In the genomic region with DNA sequence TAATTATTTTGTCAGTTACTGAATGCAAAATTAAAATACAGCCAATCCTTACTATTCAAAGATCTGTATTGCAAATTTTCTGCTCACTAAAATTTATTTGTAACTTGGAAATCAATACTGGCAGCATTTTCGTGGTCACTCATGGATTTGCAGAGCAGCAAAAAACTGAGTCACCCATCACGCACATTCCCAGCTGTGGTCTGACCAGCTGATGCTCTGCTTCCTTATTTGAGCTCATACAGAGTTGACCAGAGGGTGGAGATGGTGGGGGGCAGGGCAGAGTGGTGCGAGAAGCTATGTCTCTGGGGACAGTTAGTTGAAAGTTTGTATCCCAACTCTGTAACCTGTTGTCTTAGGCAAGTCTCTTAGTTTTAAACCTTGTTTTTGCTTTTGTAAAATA, we compare ENCODE assay signal across 15 cellular contexts.
DNase-seq lines count a peak whose midpoint lies in the region; ATAC-seq, FAIRE-seq and TF ChIP-seq lines count a peak whose summit lies in the region.
"Had no signal": no experiment of that assay in that cellular context is flagged by ENCODE, and none has a peak within 500 bp of the region (broad histone marks: within the 10 kb centered on the region; RNA-seq: fewer than 3 reads in every experiment).

No MANE protein-coding gene starts in this region.

- no peak overlapping the region for H3K9ac ChIP-seq in adipocyte (ENCODE audit: low read length)
- H3K9ac ChIP-seq: BLaER1 treated with 17β-estradiol and CSF1 and Interleukin-3, amounts not matched to agents 10 nM and 100 nM had no signal

- H3K36me3 Mint-ChIP-seq in naive thymus-derived CD8-positive, alpha-beta T cell, result no peaks in the 10 kb centered on the region
- H3K36me3 Mint-ChIP-seq: activated naive CD8-positive, alpha-beta T cell; stimulated activated naive B cell treated with anti-CD40 and anti-IgM and Interleukin-4, amounts not matched to agents 10 μg/mL and 1 μg/mL and 100 μg/mL, for 72 hours had no signal

- H3K27ac Mint-ChIP-seq in naive thymus-derived CD8-positive, alpha-beta T cell, result no peak overlapping the region
- H3K27ac Mint-ChIP-seq: activated naive CD8-positive, alpha-beta T cell; effector memory CD8-positive, alpha-beta T cell; stimulated activated naive B cell treated with anti-CD40 and anti-IgM and Interleukin-4, amounts not matched to agents 10 μg/mL and 1 μg/mL and 100 μg/mL, for 72 hours had no signal

- no peaks in the 10 kb centered on the region for H3K27me3 ChIP-seq in adipocyte (replicated peaks; ENCODE audit: control insufficient read depth, insufficient read depth, low read length)
- H3K27me3 ChIP-seq: BLaER1 treated with 17β-estradiol and CSF1 and Interleukin-3, amounts not matched to agents 10 nM and 100 nM had no signal

- H3K27me3 Mint-ChIP-seq in naive thymus-derived CD8-positive, alpha-beta T cell, result peaks cover 0 to 4% (median 0%) of the 10 kb centered on the region in 5 donors
- H3K27me3 Mint-ChIP-seq: activated naive CD8-positive, alpha-beta T cell; effector memory CD8-positive, alpha-beta T cell; stimulated activated naive B cell treated with anti-CD40 and anti-IgM and Interleukin-4, amounts not matched to agents 10 μg/mL and 1 μg/mL and 100 μg/mL, for 72 hours had no signal

- no peaks in the 10 kb centered on the region for H3K9me3 ChIP-seq in adipocyte (ENCODE audit: control insufficient read depth, low read length)
- H3K9me3 ChIP-seq: BLaER1 treated with 17β-estradiol and CSF1 and Interleukin-3, amounts not matched to agents 10 nM and 100 nM had no signal

- peaks cover 6% of the 10 kb centered on the region for H3K4me1 ChIP-seq in adipocyte (ENCODE audit: control insufficient read depth, insufficient read depth, low read length)

- peaks cover 0 to 4% (median 0%) of the 10 kb centered on the region in 9 donors for H3K9me3 Mint-ChIP-seq in naive thymus-derived CD8-positive, alpha-beta T cell

- H3K4me3 Mint-ChIP-seq in naive thymus-derived CD8-positive, alpha-beta T cell, result no peak overlapping the region
- H3K4me3 Mint-ChIP-seq: activated naive CD8-positive, alpha-beta T cell; effector memory CD8-positive, alpha-beta T cell; stimulated activated naive B cell treated with anti-CD40 and anti-IgM and Interleukin-4, amounts not matched to agents 10 μg/mL and 1 μg/mL and 100 μg/mL, for 72 hours had no signal

- H3K36me3 ChIP-seq in adipocyte (ENCODE audit: control insufficient read depth, insufficient read depth, low read length, severe bottlenecking), result no peaks in the 10 kb centered on the region
- H3K36me3 ChIP-seq: BLaER1 treated with 17β-estradiol and CSF1 and Interleukin-3, amounts not matched to agents 10 nM and 100 nM had no signal

- FAIRE-seq in GM12891 (lab: Jason Lieb, UNC), result no peak

- no peaks in the 10 kb centered on the region for H3K4me1 Mint-ChIP-seq in naive thymus-derived CD8-positive, alpha-beta T cell
- H3K4me1 Mint-ChIP-seq: stimulated activated naive B cell treated with anti-CD40 and anti-IgM and Interleukin-4, amounts not matched to agents 10 μg/mL and 1 μg/mL and 100 μg/mL, for 72 hours had no signal

- DNase-seq in AG08396 (ENCODE audit: low spot score) (peak; percentile 46), HT1080 (ENCODE audit: low read depth) (peak; percentile 75), adipocyte (ENCODE audit: low read depth) (peak; percentile 70), hepatic stellate cell (ENCODE audit: low spot score) (peak; percentile 10), GM12891 (ENCODE audit: insufficient read length, low spot score) (no peak), cortex of kidney (lab: John Stamatoyannopoulos, UW) (no peak)
- no peak for DNase-seq in naive thymus-derived CD8-positive, alpha-beta T cell
- DNase-seq: effector memory CD8-positive, alpha-beta T cell; posterior cingulate gyrus; RPMI8226; stimulated activated CD4-positive, alpha-beta T cell treated with anti-CD3 and anti-CD28 coated beads, Interleukin-2, amount 100 ng/mL, for 48 hours; stimulated activated naive B cell treated with anti-CD40 and anti-IgM and Interleukin-4, amounts not matched to agents 10 μg/mL and 1 μg/mL and 100 μg/mL, for 72 hours had no signal

- ATAC-seq in naive thymus-derived CD8-positive, alpha-beta T cell, result no peak
- no peak for ATAC-seq in HG03342 (IDR thresholded peaks at IDR 0.05; ENCODE audit: unreplicated experiment)
- ATAC-seq: effector memory CD8-positive, alpha-beta T cell; stimulated activated naive B cell treated with anti-CD40 and anti-IgM and Interleukin-4, amounts not matched to agents 10 μg/mL and 1 μg/mL and 100 μg/mL, for 72 hours had no signal

- POLR2A ChIA-PET in naive thymus-derived CD8-positive, alpha-beta T cell (lab: Charles Lee), result no interaction called here

- H3K4me3 ChIP-seq in adipocyte (ENCODE audit: low read length), result no peak overlapping the region
- H3K4me3 ChIP-seq: BLaER1 treated with 17β-estradiol and CSF1 and Interleukin-3, amounts not matched to agents 10 nM and 100 nM had no signal

- TF ChIP-seq POLR2A in GM12891 (IDR thresholded peaks at IDR 0.05; ENCODE audit: low read depth, low read length), result no peak

TF ChIP-seq in GM12891, 5 proteins besides CTCF, POLR2A, EP300 and RAD21:
- TF ChIP-seq PAX5 (IDR thresholded peaks at IDR 0.05; ENCODE audit: insufficient read depth, low read length, severe bottlenecking), result no peak
- TF ChIP-seq TAF1 (IDR thresholded peaks at IDR 0.05; ENCODE audit: low read depth, low read length), result no peak
- TF ChIP-seq POU2F2 (IDR thresholded peaks at IDR 0.05; ENCODE audit: low read depth, low read length), result no peak
- TF ChIP-seq POLR2AphosphoS5 (IDR thresholded peaks at IDR 0.05; ENCODE audit: low read depth, low read length), result no peak
- TF ChIP-seq SPI1 (IDR thresholded peaks at IDR 0.05; ENCODE audit: low read depth, low read length), result no peak

Comparison
In these comparisons a context has a peak if more than half of its experiments do, and no peak if none do; other contexts are left out.
1. DNase-seq: peak in AG08396 (single experiment), HT1080 (single experiment), adipocyte (single experiment) and hepatic stellate cell (single experiment); none in naive thymus-derived CD8-positive, alpha-beta T cell (0 of 10), GM12891 (single experiment) and cortex of kidney (single experiment).